1 cellular context compared by ENCODE assay signal in the genomic region with DNA sequence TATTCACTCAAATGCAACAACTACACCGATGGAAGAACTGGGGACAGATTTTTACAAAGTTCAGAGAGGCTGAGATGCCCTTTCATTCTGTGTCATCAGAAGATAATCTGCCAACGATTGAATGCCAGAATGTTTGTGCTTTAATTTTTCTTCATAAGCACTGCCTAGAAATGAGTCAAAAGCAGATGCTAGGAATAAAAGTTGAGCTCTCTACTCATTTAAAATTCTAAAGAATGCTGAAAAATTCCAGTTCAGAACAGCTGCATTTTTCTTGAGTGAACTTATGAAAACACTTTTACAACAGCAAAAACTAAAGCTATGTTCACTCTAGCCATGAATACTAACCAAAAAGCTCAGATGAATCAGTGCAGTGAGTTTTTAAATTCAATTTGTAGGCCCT.
TF ChIP-seq lines count a peak whose summit lies in the region.

No MANE protein-coding gene starts in this region.

TF ChIP-seq in GM23338, 12 proteins besides CTCF, POLR2A, EP300 and RAD21 (continued from another document):
- TF ChIP-seq, protein P1, sequence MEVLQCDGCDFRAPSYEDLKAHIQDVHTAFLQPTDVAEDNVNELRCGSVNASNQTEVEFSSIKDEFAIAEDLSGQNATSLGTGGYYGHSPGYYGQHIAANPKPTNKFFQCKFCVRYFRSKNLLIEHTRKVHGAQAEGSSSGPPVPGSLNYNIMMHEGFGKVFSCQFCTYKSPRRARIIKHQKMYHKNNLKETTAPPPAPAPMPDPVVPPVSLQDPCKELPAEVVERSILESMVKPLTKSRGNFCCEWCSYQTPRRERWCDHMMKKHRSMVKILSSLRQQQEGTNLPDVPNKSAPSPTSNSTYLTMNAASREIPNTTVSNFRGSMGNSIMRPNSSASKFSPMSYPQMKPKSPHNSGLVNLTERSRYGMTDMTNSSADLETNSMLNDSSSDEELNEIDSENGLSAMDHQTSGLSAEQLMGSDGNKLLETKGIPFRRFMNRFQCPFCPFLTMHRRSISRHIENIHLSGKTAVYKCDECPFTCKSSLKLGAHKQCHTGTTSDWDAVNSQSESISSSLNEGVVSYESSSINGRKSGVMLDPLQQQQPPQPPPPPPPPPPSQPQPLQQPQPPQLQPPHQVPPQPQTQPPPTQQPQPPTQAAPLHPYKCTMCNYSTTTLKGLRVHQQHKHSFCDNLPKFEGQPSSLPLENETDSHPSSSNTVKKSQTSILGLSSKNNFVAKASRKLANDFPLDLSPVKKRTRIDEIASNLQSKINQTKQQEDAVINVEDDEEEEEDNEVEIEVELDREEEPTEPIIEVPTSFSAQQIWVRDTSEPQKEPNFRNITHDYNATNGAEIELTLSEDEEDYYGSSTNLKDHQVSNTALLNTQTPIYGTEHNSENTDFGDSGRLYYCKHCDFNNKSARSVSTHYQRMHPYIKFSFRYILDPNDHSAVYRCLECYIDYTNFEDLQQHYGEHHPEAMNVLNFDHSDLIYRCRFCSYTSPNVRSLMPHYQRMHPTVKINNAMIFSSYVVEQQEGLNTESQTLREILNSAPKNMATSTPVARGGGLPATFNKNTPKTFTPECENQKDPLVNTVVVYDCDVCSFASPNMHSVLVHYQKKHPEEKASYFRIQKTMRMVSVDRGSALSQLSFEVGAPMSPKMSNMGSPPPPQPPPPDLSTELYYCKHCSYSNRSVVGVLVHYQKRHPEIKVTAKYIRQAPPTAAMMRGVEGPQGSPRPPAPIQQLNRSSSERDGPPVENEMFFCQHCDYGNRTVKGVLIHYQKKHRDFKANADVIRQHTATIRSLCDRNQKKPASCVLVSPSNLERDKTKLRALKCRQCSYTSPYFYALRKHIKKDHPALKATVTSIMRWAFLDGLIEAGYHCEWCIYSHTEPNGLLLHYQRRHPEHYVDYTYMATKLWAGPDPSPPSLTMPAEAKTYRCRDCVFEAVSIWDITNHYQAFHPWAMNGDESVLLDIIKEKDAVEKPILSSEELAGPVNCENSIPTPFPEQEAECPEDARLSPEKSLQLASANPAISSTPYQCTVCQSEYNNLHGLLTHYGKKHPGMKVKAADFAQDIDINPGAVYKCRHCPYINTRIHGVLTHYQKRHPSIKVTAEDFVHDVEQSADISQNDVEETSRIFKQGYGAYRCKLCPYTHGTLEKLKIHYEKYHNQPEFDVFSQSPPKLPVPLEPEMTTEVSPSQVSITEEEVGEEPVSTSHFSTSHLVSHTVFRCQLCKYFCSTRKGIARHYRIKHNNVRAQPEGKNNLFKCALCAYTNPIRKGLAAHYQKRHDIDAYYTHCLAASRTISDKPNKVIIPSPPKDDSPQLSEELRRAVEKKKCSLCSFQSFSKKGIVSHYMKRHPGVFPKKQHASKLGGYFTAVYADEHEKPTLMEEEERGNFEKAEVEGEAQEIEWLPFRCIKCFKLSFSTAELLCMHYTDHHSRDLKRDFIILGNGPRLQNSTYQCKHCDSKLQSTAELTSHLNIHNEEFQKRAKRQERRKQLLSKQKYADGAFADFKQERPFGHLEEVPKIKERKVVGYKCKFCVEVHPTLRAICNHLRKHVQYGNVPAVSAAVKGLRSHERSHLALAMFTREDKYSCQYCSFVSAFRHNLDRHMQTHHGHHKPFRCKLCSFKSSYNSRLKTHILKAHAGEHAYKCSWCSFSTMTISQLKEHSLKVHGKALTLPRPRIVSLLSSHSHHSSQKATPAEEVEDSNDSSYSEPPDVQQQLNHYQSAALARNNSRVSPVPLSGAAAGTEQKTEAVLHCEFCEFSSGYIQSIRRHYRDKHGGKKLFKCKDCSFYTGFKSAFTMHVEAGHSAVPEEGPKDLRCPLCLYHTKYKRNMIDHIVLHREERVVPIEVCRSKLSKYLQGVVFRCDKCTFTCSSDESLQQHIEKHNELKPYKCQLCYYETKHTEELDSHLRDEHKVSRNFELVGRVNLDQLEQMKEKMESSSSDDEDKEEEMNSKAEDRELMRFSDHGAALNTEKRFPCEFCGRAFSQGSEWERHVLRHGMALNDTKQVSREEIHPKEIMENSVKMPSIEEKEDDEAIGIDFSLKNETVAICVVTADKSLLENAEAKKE (CRISPR knock-in tag; IDR thresholded peaks at IDR 0.05) = no peak
- TF ChIP-seq NANOG (IDR thresholded peaks at IDR 0.05; ENCODE audit: borderline replicate concordance) (no peak), ZNF114 (CRISPR knock-in tag; IDR thresholded peaks at IDR 0.05) (no peak), EZH2 (IDR thresholded peaks at IDR 0.05; ENCODE audit: low read depth, unreplicated experiment) (no peak), JUNB (IDR thresholded peaks at IDR 0.05; ENCODE audit: unreplicated experiment) (no peak), EZH2phosphoT487 (IDR thresholded peaks at IDR 0.05; ENCODE audit: unreplicated experiment) (no peak), POLR2AphosphoS5 (IDR thresholded peaks at IDR 0.05; ENCODE audit: low read depth) (no peak)
- TF ChIP-seq, protein P2, sequence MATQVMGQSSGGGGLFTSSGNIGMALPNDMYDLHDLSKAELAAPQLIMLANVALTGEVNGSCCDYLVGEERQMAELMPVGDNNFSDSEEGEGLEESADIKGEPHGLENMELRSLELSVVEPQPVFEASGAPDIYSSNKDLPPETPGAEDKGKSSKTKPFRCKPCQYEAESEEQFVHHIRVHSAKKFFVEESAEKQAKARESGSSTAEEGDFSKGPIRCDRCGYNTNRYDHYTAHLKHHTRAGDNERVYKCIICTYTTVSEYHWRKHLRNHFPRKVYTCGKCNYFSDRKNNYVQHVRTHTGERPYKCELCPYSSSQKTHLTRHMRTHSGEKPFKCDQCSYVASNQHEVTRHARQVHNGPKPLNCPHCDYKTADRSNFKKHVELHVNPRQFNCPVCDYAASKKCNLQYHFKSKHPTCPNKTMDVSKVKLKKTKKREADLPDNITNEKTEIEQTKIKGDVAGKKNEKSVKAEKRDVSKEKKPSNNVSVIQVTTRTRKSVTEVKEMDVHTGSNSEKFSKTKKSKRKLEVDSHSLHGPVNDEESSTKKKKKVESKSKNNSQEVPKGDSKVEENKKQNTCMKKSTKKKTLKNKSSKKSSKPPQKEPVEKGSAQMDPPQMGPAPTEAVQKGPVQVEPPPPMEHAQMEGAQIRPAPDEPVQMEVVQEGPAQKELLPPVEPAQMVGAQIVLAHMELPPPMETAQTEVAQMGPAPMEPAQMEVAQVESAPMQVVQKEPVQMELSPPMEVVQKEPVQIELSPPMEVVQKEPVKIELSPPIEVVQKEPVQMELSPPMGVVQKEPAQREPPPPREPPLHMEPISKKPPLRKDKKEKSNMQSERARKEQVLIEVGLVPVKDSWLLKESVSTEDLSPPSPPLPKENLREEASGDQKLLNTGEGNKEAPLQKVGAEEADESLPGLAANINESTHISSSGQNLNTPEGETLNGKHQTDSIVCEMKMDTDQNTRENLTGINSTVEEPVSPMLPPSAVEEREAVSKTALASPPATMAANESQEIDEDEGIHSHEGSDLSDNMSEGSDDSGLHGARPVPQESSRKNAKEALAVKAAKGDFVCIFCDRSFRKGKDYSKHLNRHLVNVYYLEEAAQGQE (IDR thresholded peaks at IDR 0.05; ENCODE audit: unreplicated experiment) = no peak
